In genomic region chr11:28110108-28110838, GRCh38 we compare ENCODE assay signal across 8 cellular contexts. TPM values are rescaled to one million over a fixed set of nuclear protein-coding genes. Genes with fewer than 3 reads are reported as not detected.
DNase-seq lines count a peak whose midpoint lies in the region; ATAC-seq, FAIRE-seq and TF ChIP-seq lines count a peak whose summit lies in the region.

No MANE protein-coding gene starts in this region.

- 0 to 1% methylated on average over 31 of the region's 31 CpGs for WGBS in pancreas, 2 donors

- H3K27ac ChIP-seq in cardiac muscle cell (peak overlapping the region; percentile 86), pancreas (peak overlapping the region; percentile 29 to 85 (median 78)), upper lobe of right lung (peak overlapping the region; percentile 87)

- H3K36me3 Mint-ChIP-seq in activated naive CD8-positive, alpha-beta T cell treated with anti-CD3 and anti-CD28 coated beads, Interleukin-2, amount 10 ng/mL, durations not matched to agents 7 days and 5 days, result peaks cover 10% of the 10 kb centered on the region

- H3K36me3 ChIP-seq in MG63 (peaks cover 19% of the 10 kb centered on the region), cardiac muscle cell (no peaks in the 10 kb centered on the region), pancreas (no peaks in the 10 kb centered on the region), upper lobe of right lung (peaks cover 11% of the 10 kb centered on the region)

- H3K4me3 ChIP-seq in MG63, result peak overlapping the region; percentile 76
- peak overlapping the region; percentile 87 for H3K4me3 ChIP-seq in cardiac muscle cell
- peak overlapping the region; percentile 38 to 66 (median 48) for H3K4me3 ChIP-seq in pancreas
- peak overlapping the region; percentile 71 for H3K4me3 ChIP-seq in upper lobe of right lung

- no peak for TF ChIP-seq CTCF in cardiac muscle cell (IDR thresholded peaks at IDR 0.05; ENCODE audit: low read depth, low read length)
- TF ChIP-seq CTCF in pancreas (IDR thresholded peaks at IDR 0.05), result no peak
- no peak for TF ChIP-seq CTCF in upper lobe of right lung (IDR thresholded peaks at IDR 0.05)

- TF ChIP-seq POLR2A in H54 (IDR thresholded peaks at IDR 0.05; ENCODE audit: low read depth, low read length), result peak; percentile 72

- H3K27me3 ChIP-seq in MG63 (no peaks in the 10 kb centered on the region), cardiac muscle cell (no peaks in the 10 kb centered on the region), pancreas (no peaks in the 10 kb centered on the region), upper lobe of right lung (no peaks in the 10 kb centered on the region)

- H3K27ac Mint-ChIP-seq in activated naive CD8-positive, alpha-beta T cell treated with anti-CD3 and anti-CD28 coated beads, Interleukin-2, amount 10 ng/mL, durations not matched to agents 7 days and 5 days, result peak overlapping the region; percentile 91

- intact Hi-C loops in pancreas (cut with DNase I) (no loop called here), upper lobe of right lung (cut with DNase I) (no loop called here)

- POLR2A ChIA-PET in activated naive CD8-positive, alpha-beta T cell treated with anti-CD3 and anti-CD28 coated beads, Interleukin-2, amount 10 ng/mL, durations not matched to agents 7 days and 5 days (lab: Charles Lee), result no interaction called here

- ATAC-seq in activated naive CD8-positive, alpha-beta T cell treated with anti-CD3 and anti-CD28 coated beads, Interleukin-2, amount 10 ng/mL, durations not matched to agents 7 days and 5 days (ENCODE audit: low read depth), result no peak
- ATAC-seq in pancreas, result peak; percentile 53 to 72 (median 70)
- ATAC-seq in upper lobe of right lung, result peak; percentile 73

- H3K9me3 ChIP-seq in MG63 (no peaks in the 10 kb centered on the region), cardiac muscle cell (ENCODE audit: low read depth) (no peaks in the 10 kb centered on the region), pancreas (no peaks in the 10 kb centered on the region), upper lobe of right lung (no peaks in the 10 kb centered on the region)

- peaks cover 40% of the 10 kb centered on the region for H3K4me1 Mint-ChIP-seq in activated naive CD8-positive, alpha-beta T cell treated with anti-CD3 and anti-CD28 coated beads, Interleukin-2, amount 10 ng/mL, durations not matched to agents 7 days and 5 days

- FAIRE-seq in H54 (lab: Jason Lieb, UNC) (no peak), pancreas (lab: Jason Lieb, UNC) (no peak)

- DNase-seq in GM03348 (ENCODE audit: low spot score), result peak; percentile 79
- no peak for DNase-seq in H54 (ENCODE audit: insufficient read length, low spot score)
- DNase-seq in MG63, result peak; percentile 79
- peak; percentile 54 for DNase-seq in SKM-1 (lab: John Stamatoyannopoulos, UW; ENCODE audit: unreplicated experiment)
- peak; percentile 59 for DNase-seq in activated naive CD8-positive, alpha-beta T cell treated with anti-CD3 and anti-CD28 coated beads, Interleukin-2, amount 10 ng/mL, durations not matched to agents 7 days and 5 days
- DNase-seq in cardiac muscle cell (ENCODE audit: low read depth in 1 of 2, low spot score in 1 of 2), result peak; percentile 76 to 89
- peak; percentile 53 to 88 (median 70) for DNase-seq in pancreas
- peak; percentile 87 for DNase-seq in upper lobe of right lung

- peak overlapping the region; percentile 100 for H3K4me3 Mint-ChIP-seq in activated naive CD8-positive, alpha-beta T cell treated with anti-CD3 and anti-CD28 coated beads, Interleukin-2, amount 10 ng/mL, durations not matched to agents 7 days and 5 days

- H3K27me3 Mint-ChIP-seq in activated naive CD8-positive, alpha-beta T cell treated with anti-CD3 and anti-CD28 coated beads, Interleukin-2, amount 10 ng/mL, durations not matched to agents 7 days and 5 days, result no peaks in the 10 kb centered on the region

- no peaks in the 10 kb centered on the region for H3K9me3 Mint-ChIP-seq in activated naive CD8-positive, alpha-beta T cell treated with anti-CD3 and anti-CD28 coated beads, Interleukin-2, amount 10 ng/mL, durations not matched to agents 7 days and 5 days

- H3K4me1 ChIP-seq in cardiac muscle cell (ENCODE audit: low read depth) (peaks cover 17% of the 10 kb centered on the region), pancreas (peaks cover 4 to 26% (median 19%) of the 10 kb centered on the region in 3 donors), upper lobe of right lung (peaks cover 21% of the 10 kb centered on the region)

RNA-seq across cellular contexts. Expression of gene METTL15, which starts 2.1 kb away (rescaled TPM):
- 14.4 and 20.6 TPM in 2 replicates for total RNA-seq in MG63 (2014; rRNA removed; shearing (Covaris generic); ENCODE audit: low replicate concordance)
- 10 to 100 TPM; 16.1 to 18.3 TPM for total RNA-seq in activated naive CD8-positive, alpha-beta T cell treated with anti-CD3 and anti-CD28 coated beads, Interleukin-2, amount 10 ng/mL, durations not matched to agents 7 days and 5 days
- total RNA-seq in cardiac muscle cell (10.9 and 13.2 TPM in 2 replicates), pancreas (1 to 10 TPM; 4.5 to 8.2 (median 6.3) TPM), upper lobe of right lung (13.5 TPM)
- polyA plus RNA-seq in cardiac muscle cell (15.3 and 17.4 TPM in 2 replicates), pancreas (1 to 10 TPM; 3.0 to 5.6 TPM)

RNA-seq across cellular contexts. Expression of gene KIF18A, which starts 2.3 kb away (rescaled TPM):
- total RNA-seq in MG63 (2014; rRNA removed; shearing (Covaris generic); ENCODE audit: low replicate concordance), result 12.4 and 41.3 TPM in 2 replicates
- 10 to 100 TPM; 21.4 to 21.6 TPM for total RNA-seq in activated naive CD8-positive, alpha-beta T cell treated with anti-CD3 and anti-CD28 coated beads, Interleukin-2, amount 10 ng/mL, durations not matched to agents 7 days and 5 days
- total RNA-seq in cardiac muscle cell, result 4.1 and 16.1 TPM in 2 replicates
- polyA plus RNA-seq in cardiac muscle cell, result 4.9 and 22.3 TPM in 2 replicates
- total RNA-seq in pancreas, result 1 to 10 TPM in 1 of 6 donors, under 1 TPM in 4, not detected in 1; 0.13 to 1.1 (median 0.31) TPM
- under 1 TPM; 0.04 to 0.05 TPM for polyA plus RNA-seq in pancreas
- total RNA-seq in upper lobe of right lung, result 1.6 TPM
